ENCODE assay signal across 8 cellular contexts in genomic region chr17:48804936-48805411, GRCh38. TPM values are rescaled to one million over a fixed set of nuclear protein-coding genes. Genes with fewer than 3 reads are reported as not detected.
DNase-seq lines count a peak whose midpoint lies in the region; ATAC-seq lines count a peak whose summit lies in the region.

No MANE protein-coding gene starts in this region.

- no peaks in the 10 kb centered on the region for H3K36me3 Mint-ChIP-seq in activated naive CD8-positive, alpha-beta T cell treated with anti-CD3 and anti-CD28 coated beads for 36 hours

- ATAC-seq in left cardiac atrium (peak; percentile 82 to 90), HG03039 (IDR thresholded peaks at IDR 0.05; ENCODE audit: unreplicated experiment) (no peak), HG02884 (IDR thresholded peaks at IDR 0.05; ENCODE audit: unreplicated experiment) (no peak)

- no peaks in the 10 kb centered on the region for H3K9me2 ChIP-seq in Karpas-422 (replicated peaks; ENCODE audit: insufficient read depth, low read length)

- no peaks in the 10 kb centered on the region for H3K79me2 ChIP-seq in Karpas-422 (ENCODE audit: low read length)

- intact Hi-C loops in left cardiac atrium (cut with DNase I): loop anchor here (2.0 to 10.0 kb wide), 2 partner anchors 74 to 230 kb away; no protein-coding TSS in a partner anchor

- H3K4me3 Mint-ChIP-seq in activated naive CD8-positive, alpha-beta T cell treated with anti-CD3 and anti-CD28 coated beads for 36 hours: no peak overlapping the region

- H4K20me1 ChIP-seq in Karpas-422 (ENCODE audit: insufficient read depth, low read depth, low read length): no peaks in the 10 kb centered on the region

- no peaks in the 10 kb centered on the region for H3K9me3 Mint-ChIP-seq in activated naive CD8-positive, alpha-beta T cell treated with anti-CD3 and anti-CD28 coated beads for 36 hours

- H3K27ac Mint-ChIP-seq in activated naive CD8-positive, alpha-beta T cell treated with anti-CD3 and anti-CD28 coated beads for 36 hours: no peak overlapping the region

- H3K27ac ChIP-seq in Karpas-422 (ENCODE audit: low read length) (no peak overlapping the region), rectal smooth muscle tissue (ENCODE audit: low read depth, low read length) (no peak overlapping the region)

- no peaks in the 10 kb centered on the region for H3K9me3 ChIP-seq in Karpas-422 (ENCODE audit: low read length)

- no peak overlapping the region for H2AFZ ChIP-seq in Karpas-422 (ENCODE audit: low read length)

- H3K9ac ChIP-seq in Karpas-422 (ENCODE audit: low read length) (no peak overlapping the region), rectal smooth muscle tissue (ENCODE audit: low read length) (peak overlapping the region; percentile 16)

- no peaks in the 10 kb centered on the region for H3K4me1 Mint-ChIP-seq in activated naive CD8-positive, alpha-beta T cell treated with anti-CD3 and anti-CD28 coated beads for 36 hours

- H3K36me3 ChIP-seq in Karpas-422 (ENCODE audit: insufficient read depth, low read length) (no peaks in the 10 kb centered on the region), rectal smooth muscle tissue (ENCODE audit: control insufficient read depth, insufficient read depth, low read length) (no peaks in the 10 kb centered on the region)

- H3K4me3 ChIP-seq in Karpas-422 (ENCODE audit: low read length) (no peak overlapping the region), rectal smooth muscle tissue (ENCODE audit: low read length) (no peak overlapping the region)

- H3K4me2 ChIP-seq in Karpas-422 (ENCODE audit: low read depth, low read length, poor library complexity, severe bottlenecking): no peak overlapping the region

- DNase-seq in EH (ENCODE audit: low read depth) (peak; percentile 61), Karpas-422 (peak; percentile 80), SKM-1 treated with dmso at 0.1 percent for 144 hours (lab: John Stamatoyannopoulos, UW; ENCODE audit: unreplicated experiment) (peak; percentile 28), left cardiac atrium (peak; percentile 56)
- DNase-seq in activated naive CD8-positive, alpha-beta T cell treated with anti-CD3 and anti-CD28 coated beads for 36 hours: peak; percentile 68

- H3K27me3 ChIP-seq in Karpas-422 (ENCODE audit: low read length) (no peaks in the 10 kb centered on the region), rectal smooth muscle tissue (ENCODE audit: control insufficient read depth, insufficient read depth, low read length) (peaks cover 2% of the 10 kb centered on the region)

- H3K4me1 ChIP-seq in Karpas-422 (ENCODE audit: low read length) (no peaks in the 10 kb centered on the region), rectal smooth muscle tissue (ENCODE audit: control insufficient read depth, insufficient read depth, low read length) (peaks cover 4% of the 10 kb centered on the region)

- peaks cover 12% of the 10 kb centered on the region for H3K27me3 Mint-ChIP-seq in activated naive CD8-positive, alpha-beta T cell treated with anti-CD3 and anti-CD28 coated beads for 36 hours

RNA-seq across cellular contexts. Expression of gene TTLL6, which starts 12.1 kb away (rescaled TPM):
- not detected in 2 replicates for total RNA-seq in Karpas-422 (2014; rRNA removed; shearing (Covaris generic); ENCODE audit: low replicate concordance)
- not detected for total RNA-seq in activated naive CD8-positive, alpha-beta T cell treated with anti-CD3 and anti-CD28 coated beads for 36 hours
- under 1 TPM in 1 of 2 donors, not detected in 1; 0.16 TPM for total RNA-seq in left cardiac atrium

RNA-seq across cellular contexts. Expression of gene CALCOCO2, which starts 25.9 kb away (rescaled TPM):
- 21.8 and 29.7 TPM in 2 replicates for total RNA-seq in Karpas-422 (2014; rRNA removed; shearing (Covaris generic); ENCODE audit: low replicate concordance)
- 10 to 100 TPM; 69.3 to 75.8 TPM for total RNA-seq in activated naive CD8-positive, alpha-beta T cell treated with anti-CD3 and anti-CD28 coated beads for 36 hours
- total RNA-seq in left cardiac atrium: 100 to 1,000 TPM; 180 to 241 TPM

Comparison
In these comparisons a context has a peak if more than half of its experiments do, and no peak if none do; other contexts are left out.
1. DNase-seq: peak in every context shown above with its lines; median percentile 80 in Karpas-422; 68 in activated naive CD8-positive, alpha-beta T cell treated with anti-CD3 and anti-CD28 coated beads for 36 hours; 61 in EH; 56 in left cardiac atrium; 28 in SKM-1 treated with dmso at 0.1 percent for 144 hours.
2. ATAC-seq: peak in left cardiac atrium (2 of 2); none in HG03039 (single experiment) and HG02884 (single experiment).